23 cellular contexts compared by ENCODE assay signal in the genomic region with DNA sequence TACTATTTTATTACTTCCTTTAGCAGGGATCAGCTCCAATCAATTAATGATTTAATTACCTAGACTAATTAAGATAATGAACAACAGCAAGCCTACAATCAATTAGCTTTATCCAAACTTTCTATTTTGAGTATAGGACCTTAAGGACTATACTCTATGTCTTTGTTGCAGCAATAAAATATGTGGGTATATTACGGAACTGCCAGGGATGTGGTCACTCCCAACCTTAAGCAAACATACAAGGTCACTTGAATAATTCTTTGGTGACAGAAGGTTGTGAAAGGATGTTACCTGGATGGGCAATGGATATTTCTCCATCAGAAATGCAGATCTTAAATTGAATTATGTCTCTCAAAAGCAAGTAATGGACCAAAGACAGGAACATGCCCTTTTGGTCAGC.
A peak's percentile ranks its signal among the peaks of the same experiment; 100 is the strongest.
DNase-seq lines count a peak whose midpoint lies in the region; ATAC-seq, FAIRE-seq and TF ChIP-seq lines count a peak whose summit lies in the region.
"Had no signal": no experiment of that assay in that cellular context is flagged by ENCODE, and none has a peak within 500 bp of the region (broad histone marks: within the 10 kb centered on the region; RNA-seq: fewer than 3 reads in every experiment).

No MANE protein-coding gene starts in this region.

- ATAC-seq in left colon (peak; percentile 93), HG02938 (IDR thresholded peaks at IDR 0.05; ENCODE audit: unreplicated experiment) (no peak)

- WGBS in small intestine, 3 donors, result 22 to 70% (median 49%) methylated on average over 1 of the region's 1 CpG

- no peak overlapping the region for H3K4me3 ChIP-seq in small intestine (ENCODE audit: low read depth in 1 of 2, low read length in 2 of 2)
- H3K4me3 ChIP-seq: BLaER1 had no signal

- peaks cover 7% of the 10 kb centered on the region for H3K36me3 Mint-ChIP-seq in nephron (ENCODE audit: low read depth)
- H3K36me3 Mint-ChIP-seq: CD14-positive monocyte; CD4-positive, alpha-beta memory T cell; CD4-positive, CD25-positive, alpha-beta regulatory T cell; CD8-positive, alpha-beta memory T cell had no signal

- H3K36me3 ChIP-seq in small intestine (ENCODE audit: control insufficient read depth in 2 of 2, insufficient read depth in 2 of 2, low read length in 2 of 2), result no peaks in the 10 kb centered on the region
- H3K36me3 ChIP-seq: BE2C, BLaER1 had no signal

- no peak for DNase-seq in left colon
- DNase-seq in small intestine, result peak; percentile 29
- DNase-seq in NCI-H524 (lab: John Stamatoyannopoulos, UW), result no peak
- DNase-seq in substantia nigra (lab: John Stamatoyannopoulos, UW), result no peak
- DNase-seq: 8988T; ACHN; BE2C; Caco-2; Calu3; CD4-positive, alpha-beta memory T cell; CD4-positive, CD25-positive, alpha-beta regulatory T cell; CD8-positive, alpha-beta memory T cell; DMS79 treated with DMSO at 0.1 percent for 48 hours; GF-D8 had no signal

- H3K27me3 ChIP-seq in small intestine (ENCODE audit: control insufficient read depth in 2 of 2, insufficient read depth in 2 of 2, low read length in 2 of 2), result no peaks in the 10 kb centered on the region
- H3K27me3 ChIP-seq: BE2C, BLaER1 had no signal

- no peak overlapping the region for H3K27ac ChIP-seq in small intestine (ENCODE audit: low read depth in 1 of 2, low read length in 1 of 2)
- no peak overlapping the region for H3K27ac ChIP-seq in substantia nigra (ENCODE audit: low read depth, low read length, poor library complexity, severe bottlenecking)
- H3K27ac ChIP-seq: BLaER1 had no signal

- intact Hi-C loops in left colon (cut with DNase I, micrococcal nuclease), result no loop called here

- TF ChIP-seq CTCF in nephron (IDR thresholded peaks at IDR 0.05; ENCODE audit: unreplicated experiment in 3 of 3), result no peak

- no peak for FAIRE-seq in small intestine (lab: Jason Lieb, UNC)
- FAIRE-seq: A204.1, D721Med, G401.6, GM12891, GM19239 had no signal

- H3K4me3 Mint-ChIP-seq in nephron, result no peak overlapping the region
- H3K4me3 Mint-ChIP-seq: CD14-positive monocyte; CD4-positive, alpha-beta memory T cell; CD4-positive, CD25-positive, alpha-beta regulatory T cell; CD8-positive, alpha-beta memory T cell had no signal

- H3K27me3 Mint-ChIP-seq in nephron (ENCODE audit: low read depth), result no peaks in the 10 kb centered on the region

- H3K27ac Mint-ChIP-seq in nephron, result peak overlapping the region; percentile 50 to 53 (median 51)
- H3K27ac Mint-ChIP-seq: CD14-positive monocyte; CD4-positive, alpha-beta memory T cell; CD4-positive, CD25-positive, alpha-beta regulatory T cell; CD8-positive, alpha-beta memory T cell had no signal

- no peaks in the 10 kb centered on the region for H3K9me3 Mint-ChIP-seq in nephron
- H3K9me3 Mint-ChIP-seq: CD4-positive, alpha-beta memory T cell; CD8-positive, alpha-beta memory T cell had no signal

- no peaks in the 10 kb centered on the region for H3K9me3 ChIP-seq in small intestine (ENCODE audit: control insufficient read depth, low read depth)
- H3K9me3 ChIP-seq: BE2C, BLaER1, Caco-2 had no signal

- peaks cover 45% of the 10 kb centered on the region for H3K4me1 Mint-ChIP-seq in nephron
- H3K4me1 Mint-ChIP-seq: CD14-positive monocyte; CD4-positive, alpha-beta memory T cell; CD4-positive, CD25-positive, alpha-beta regulatory T cell; CD8-positive, alpha-beta memory T cell had no signal

- H3K4me1 ChIP-seq in small intestine (ENCODE audit: control insufficient read depth in 2 of 2, insufficient read depth in 1 of 2, low read depth in 1 of 2, low read length in 1 of 2), result no peaks in the 10 kb centered on the region
- H3K4me1 ChIP-seq: BE2C, BLaER1, Caco-2 had no signal
